14 cellular contexts compared by ENCODE assay signal in the genomic region with DNA sequence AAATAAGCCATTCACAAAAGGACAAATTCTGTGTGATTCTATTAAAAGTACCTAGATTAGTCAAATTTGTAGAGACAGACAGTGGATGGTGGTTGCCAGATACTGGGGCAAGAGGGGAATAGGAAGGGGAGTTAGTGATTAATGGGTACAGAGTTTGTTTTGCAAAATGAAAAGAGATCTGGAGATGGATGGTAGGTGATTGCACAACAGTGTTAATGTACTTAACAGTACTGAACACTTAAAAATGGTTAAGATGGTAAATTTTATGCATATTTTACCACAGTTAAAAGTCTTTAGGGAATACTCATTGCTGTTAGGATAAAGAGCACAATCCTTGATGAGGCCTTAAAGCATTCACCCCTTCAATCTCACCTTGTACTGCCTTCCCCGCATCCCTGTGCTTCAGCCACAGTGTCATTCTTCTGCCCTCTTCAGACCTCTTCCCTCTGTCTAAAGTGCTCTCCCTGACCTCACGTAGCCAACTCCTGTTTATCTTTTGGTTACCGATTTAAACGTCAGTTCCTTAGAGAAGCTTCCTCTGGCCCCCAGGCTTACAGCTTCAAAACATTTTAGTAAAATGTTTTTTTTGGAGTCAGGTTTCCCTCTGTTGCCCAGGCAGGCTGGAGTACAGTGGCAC. TPM values are rescaled to one million over a fixed set of nuclear protein-coding genes. Genes with fewer than 3 reads are reported as not detected.
"Had no signal": no experiment of that assay in that cellular context is flagged by ENCODE, and none has a peak within 500 bp of the region (broad histone marks: within the 10 kb centered on the region; RNA-seq: fewer than 3 reads in every experiment).

No MANE protein-coding gene starts in this region.

- H3K4me1 ChIP-seq: testis had no signal

- H3K27me3 Mint-ChIP-seq: activated B cell treated with CpG ODN at 0.5 μM for 24 hours; stimulated activated naive CD8-positive, alpha-beta T cell treated with anti-CD3 and anti-CD28 coated beads, Interleukin-15, amount 100 ng/mL, for 72 hours had no signal

- H3K9me3 Mint-ChIP-seq: stimulated activated naive CD8-positive, alpha-beta T cell treated with anti-CD3 and anti-CD28 coated beads, Interleukin-15, amount 100 ng/mL, for 72 hours had no signal

- ATAC-seq: stimulated activated naive CD8-positive, alpha-beta T cell treated with anti-CD3 and anti-CD28 coated beads, Interleukin-15, amount 100 ng/mL, for 72 hours had no signal

- H3K27ac ChIP-seq: testis had no signal

- H3K4me3 ChIP-seq: coronary artery, heart left ventricle, testis had no signal

- H3K4me3 Mint-ChIP-seq: stimulated activated naive CD8-positive, alpha-beta T cell treated with anti-CD3 and anti-CD28 coated beads, Interleukin-15, amount 100 ng/mL, for 72 hours had no signal

- DNase-seq: activated B cell treated with CpG ODN at 0.5 μM for 24 hours; activated CD4-positive, alpha-beta T cell treated with anti-CD3 and anti-CD28 coated beads, Interleukin-2, amount 50 U/mL, for 1 hour; activated gamma-delta T cell; activated T-cell treated with anti-CD3 and anti-CD28 coated beads, Interleukin-2, amount 50 U/mL, for 1 hour; central memory CD4-positive, alpha-beta T cell; effector memory CD4-positive, alpha-beta T cell; stimulated activated CD4-positive, alpha-beta T cell treated with anti-CD3 and anti-CD28 coated beads, Interleukin-4, amount 100 ng/mL, for 1 hour; stimulated activated CD8-positive, alpha-beta memory T cell treated with anti-CD3 and anti-CD28 coated beads, Interleukin-4, amount 100 ng/mL, for 48 hours; stimulated activated naive CD8-positive, alpha-beta T cell treated with anti-CD3 and anti-CD28 coated beads, Interleukin-15, amount 100 ng/mL, for 72 hours; testis had no signal

- H3K27me3 ChIP-seq: heart left ventricle, testis had no signal

- H3K9me3 ChIP-seq: testis had no signal

RNA-seq across cellular contexts. Expression of gene TMEM74B, which starts 54.6 kb away (rescaled TPM):
- total RNA-seq: fibroblast of lung, osteocyte had no signal
- polyA plus RNA-seq: fibroblast of lung had no signal
